Comparison of ENCODE assay signal across 8 cellular contexts in the genomic region with DNA sequence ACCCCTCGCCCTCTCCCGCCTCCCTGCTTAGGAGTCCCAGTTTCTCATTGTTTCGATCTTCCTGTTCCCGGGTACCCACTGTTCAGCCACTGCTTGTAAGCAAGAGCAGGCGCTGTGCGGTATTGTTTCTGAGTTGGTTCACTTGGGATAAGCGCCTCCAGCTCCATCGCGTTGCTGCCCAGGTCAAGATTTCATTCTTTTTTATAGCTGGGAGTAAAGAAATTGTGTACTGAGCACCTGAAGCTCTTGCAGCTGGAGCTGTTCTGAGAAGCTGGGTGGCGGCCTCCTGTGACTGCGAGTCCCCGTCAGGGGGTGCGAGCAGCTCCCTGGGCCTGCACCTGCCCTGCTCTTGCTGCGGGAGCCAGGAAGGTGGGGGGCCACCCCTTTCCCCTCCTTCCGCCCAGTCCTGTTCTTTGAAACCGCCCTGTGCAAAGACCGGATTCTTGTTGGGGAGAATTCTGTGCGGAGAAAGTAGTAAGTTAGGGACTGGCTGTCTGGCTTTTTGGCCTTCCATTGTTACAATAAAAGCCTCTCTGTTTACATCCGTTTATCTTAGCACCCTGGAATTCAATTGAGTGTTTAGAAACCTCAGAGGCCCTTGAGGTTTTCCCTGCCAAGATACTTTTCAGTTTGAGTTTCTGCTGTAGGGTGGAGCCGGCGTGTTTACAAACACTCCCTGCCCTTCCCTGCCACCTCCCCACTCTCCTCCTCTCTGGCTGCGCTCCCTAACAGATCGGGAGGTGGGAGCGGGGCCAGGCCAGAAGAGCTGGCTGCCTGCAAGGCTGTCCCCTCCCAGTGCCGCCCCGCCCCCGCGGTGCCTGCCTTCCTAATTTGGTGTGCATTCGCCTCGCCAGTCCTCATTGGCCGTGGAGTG. TPM values are rescaled to one million over a fixed set of nuclear protein-coding genes. Genes with fewer than 3 reads are reported as not detected.
DNase-seq lines count a peak whose midpoint lies in the region; ATAC-seq and TF ChIP-seq lines count a peak whose summit lies in the region.

No MANE protein-coding gene starts in this region.

- H3K27ac Mint-ChIP-seq in dendritic cell treated with granulocyte-macrophage colony-stimulating factor and Interleukin-4, amounts not matched to agents 40 ng/mL and 50 ng/mL, for 4 days, result peak overlapping the region; percentile 95

- H3K4me3 Mint-ChIP-seq in dendritic cell treated with granulocyte-macrophage colony-stimulating factor and Interleukin-4, amounts not matched to agents 40 ng/mL and 50 ng/mL, for 4 days, result peak overlapping the region; percentile 75

- no peaks in the 10 kb centered on the region for H3K9me3 ChIP-seq in left lung

- DNase-seq in AG04449 (ENCODE audit: low read depth, low spot score) (peak; percentile 98), NCI-H2227 (lab: John Stamatoyannopoulos, UW; ENCODE audit: unreplicated experiment) (peak; percentile 93), left lung (peak; percentile 99 to 100)
- peak; percentile 61 to 72 for DNase-seq in activated CD4-positive, alpha-beta T cell treated with anti-CD3 and anti-CD28 coated beads for 4 hours
- peak; percentile 47 for DNase-seq in stimulated activated CD4-positive, alpha-beta T cell treated with anti-CD3 and anti-CD28 coated beads, Interleukin-2, amount 100 ng/mL, for 4 hours (ENCODE audit: low read depth)

- H3K4me1 ChIP-seq in left lung, result peaks cover 36 to 73% of the 10 kb centered on the region in 2 donors

- intact Hi-C loops in dendritic cell treated with granulocyte-macrophage colony-stimulating factor and Interleukin-4, amounts not matched to agents 40 ng/mL and 50 ng/mL, for 4 days (cut with micrococcal nuclease), result loop anchor here (2.0 to 5.0 kb wide), 4 partner anchors 18 to 102 kb away; a partner anchor contains a TSS
- intact Hi-C loops in left lung (cut with DNase I), result loop anchor here in 1 of 2 donors (10.0 kb wide), 1 partner anchor 60 kb away; a partner anchor contains a TSS

- H3K36me3 ChIP-seq in left lung, result peaks cover 0 to 28% of the 10 kb centered on the region in 2 donors

- CTCF ChIA-PET in AG04449 (lab: Yijun Ruan, JAX), result interaction anchor here (2.8 kb wide), 1 partner anchor 12 kb away, joined by 25 read pairs; no protein-coding TSS in a partner anchor

- no peaks in the 10 kb centered on the region for H3K27me3 ChIP-seq in left lung

- no peaks in the 10 kb centered on the region for H3K27me3 Mint-ChIP-seq in dendritic cell treated with granulocyte-macrophage colony-stimulating factor and Interleukin-4, amounts not matched to agents 40 ng/mL and 50 ng/mL, for 4 days

- H3K36me3 Mint-ChIP-seq in dendritic cell treated with granulocyte-macrophage colony-stimulating factor and Interleukin-4, amounts not matched to agents 40 ng/mL and 50 ng/mL, for 4 days (ENCODE audit: low read depth), result peaks cover 70% of the 10 kb centered on the region

- H3K9me3 Mint-ChIP-seq in dendritic cell treated with granulocyte-macrophage colony-stimulating factor and Interleukin-4, amounts not matched to agents 40 ng/mL and 50 ng/mL, for 4 days, result no peaks in the 10 kb centered on the region

- ATAC-seq in GM18873 (IDR thresholded peaks at IDR 0.05; ENCODE audit: low FRiP score, unreplicated experiment), result peak; percentile 64
- ATAC-seq in HG03135 (IDR thresholded peaks at IDR 0.05; ENCODE audit: unreplicated experiment), result peak; percentile 58
- peak; percentile 90 for ATAC-seq in left lung

- peak overlapping the region; percentile 91 to 93 for H3K27ac ChIP-seq in left lung

- TF ChIP-seq CTCF in AG04449 (IDR thresholded peaks at IDR 0.05; ENCODE audit: insufficient read depth, low read length, missing control alignments) (no peak), left lung (IDR thresholded peaks at IDR 0.05) (no peak)

- POLR2A ChIA-PET in AG04449 (lab: Yijun Ruan, JAX), result interaction anchor here (0.5 to 2.5 kb wide), 9 partner anchors 15 to 230 kb away, joined by 3 to 9 read pairs (median 3); a partner anchor contains a TSS

- H3K4me1 Mint-ChIP-seq in dendritic cell treated with granulocyte-macrophage colony-stimulating factor and Interleukin-4, amounts not matched to agents 40 ng/mL and 50 ng/mL, for 4 days (ENCODE audit: low read depth), result peaks cover 63% of the 10 kb centered on the region

- H3K4me3 ChIP-seq in AG04449 (ENCODE audit: low read depth, low read length) (peak overlapping the region; percentile 16), left lung (peak overlapping the region in 1 of 2 donors; percentile 39)

RNA-seq across cellular contexts. Expression of a gene that starts 30.8 kb away (rescaled TPM):
- 10 to 100 TPM; 37.1 to 49.5 TPM for total RNA-seq in left lung

Comparison
In these comparisons a context has a peak if more than half of its experiments do, and no peak if none do; other contexts are left out.
1. DNase-seq: peak in every context shown above with its lines; median percentile 100 in left lung; 98 in AG04449; 93 in NCI-H2227; 66 in activated CD4-positive, alpha-beta T cell treated with anti-CD3 and anti-CD28 coated beads for 4 hours; 47 in stimulated activated CD4-positive, alpha-beta T cell treated with anti-CD3 and anti-CD28 coated beads, Interleukin-2, amount 100 ng/mL, for 4 hours.